1 cellular context compared by ENCODE assay signal in genomic region chr2:240449764-240450531, GRCh38.
TF ChIP-seq lines count a peak whose summit lies in the region.

No MANE protein-coding gene starts in this region.

TF ChIP-seq in HepG2, 621 proteins besides CTCF, POLR2A, EP300 and RAD21 (continued from another document):
- TF ChIP-seq ZNF318 (CRISPR knock-in tag; IDR thresholded peaks at IDR 0.05) (no peak), ZNF383 (CRISPR knock-in tag; IDR thresholded peaks at IDR 0.05; ENCODE audit: borderline replicate concordance) (no peak), NFATC3 (CRISPR knock-in tag; IDR thresholded peaks at IDR 0.05) (no peak)
- TF ChIP-seq, protein P1, sequence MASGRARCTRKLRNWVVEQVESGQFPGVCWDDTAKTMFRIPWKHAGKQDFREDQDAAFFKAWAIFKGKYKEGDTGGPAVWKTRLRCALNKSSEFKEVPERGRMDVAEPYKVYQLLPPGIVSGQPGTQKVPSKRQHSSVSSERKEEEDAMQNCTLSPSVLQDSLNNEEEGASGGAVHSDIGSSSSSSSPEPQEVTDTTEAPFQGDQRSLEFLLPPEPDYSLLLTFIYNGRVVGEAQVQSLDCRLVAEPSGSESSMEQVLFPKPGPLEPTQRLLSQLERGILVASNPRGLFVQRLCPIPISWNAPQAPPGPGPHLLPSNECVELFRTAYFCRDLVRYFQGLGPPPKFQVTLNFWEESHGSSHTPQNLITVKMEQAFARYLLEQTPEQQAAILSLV (CRISPR knock-in tag; IDR thresholded peaks at IDR 0.05; ENCODE audit: borderline replicate concordance): no peak
